ENCODE assay signal across 16 cellular contexts in the genomic region with DNA sequence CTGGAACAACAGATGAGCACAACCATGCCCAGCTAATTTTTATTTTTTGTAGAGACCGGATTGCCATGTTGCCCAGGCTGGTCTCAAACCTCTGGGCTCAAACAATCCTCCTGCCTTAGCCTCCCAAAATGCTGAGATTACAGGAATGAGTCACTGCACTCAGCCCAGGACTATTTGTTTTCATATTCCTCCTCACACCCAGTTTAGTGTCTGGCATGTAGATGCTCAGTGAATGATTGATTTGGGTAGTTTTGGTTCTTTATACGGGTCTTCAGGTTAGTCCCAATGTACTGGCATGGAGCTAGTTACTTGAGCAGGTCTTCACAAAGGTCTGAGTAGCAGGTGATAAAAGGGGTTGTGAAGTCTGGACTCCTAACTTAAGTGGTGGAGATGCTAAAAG. TPM values are rescaled to one million over a fixed set of nuclear protein-coding genes. Genes with fewer than 3 reads are reported as not detected.
DNase-seq lines count a peak whose midpoint lies in the region; ATAC-seq and TF ChIP-seq lines count a peak whose summit lies in the region.
"Had no signal": no experiment of that assay in that cellular context is flagged by ENCODE, and none has a peak within 500 bp of the region (broad histone marks: within the 10 kb centered on the region; RNA-seq: fewer than 3 reads in every experiment).

No MANE protein-coding gene starts in this region.

- POLR2A ChIA-PET in RWPE1 (lab: Yijun Ruan, JAX; ENCODE audit: low non-redundant PET): no interaction called here

- CTCF ChIA-PET in RWPE1 (lab: Yijun Ruan, JAX): interaction anchor here (1.1 kb wide), 1 partner anchor 38 kb away, joined by 3 read pairs; no protein-coding TSS in a partner anchor

- no peak for TF ChIP-seq CTCF in RWPE1 (conservative IDR thresholded peaks at IDR 0.05; ENCODE audit: low read depth)

- no peak for ATAC-seq in activated naive CD8-positive, alpha-beta T cell treated with anti-CD3 and anti-CD28 coated beads, Interleukin-2, amount 50 U/mL, for 24 hours
- peak; percentile 15 for ATAC-seq in left colon

- no peaks in the 10 kb centered on the region for H3K9me3 Mint-ChIP-seq in activated naive CD8-positive, alpha-beta T cell treated with anti-CD3 and anti-CD28 coated beads, Interleukin-2, amount 50 U/mL, for 24 hours
- H3K9me3 Mint-ChIP-seq in activated naive CD8-positive, alpha-beta T cell treated with anti-CD3 and anti-CD28 coated beads for 36 hours: no peaks in the 10 kb centered on the region

- H3K4me3 Mint-ChIP-seq in activated naive CD8-positive, alpha-beta T cell treated with anti-CD3 and anti-CD28 coated beads, Interleukin-2, amount 50 U/mL, for 24 hours: no peak overlapping the region
- H3K4me3 Mint-ChIP-seq in activated naive CD8-positive, alpha-beta T cell treated with anti-CD3 and anti-CD28 coated beads for 36 hours: no peak overlapping the region
- H3K4me3 Mint-ChIP-seq: B cell had no signal

- peaks cover 11% of the 10 kb centered on the region for H3K4me1 Mint-ChIP-seq in activated naive CD8-positive, alpha-beta T cell treated with anti-CD3 and anti-CD28 coated beads, Interleukin-2, amount 50 U/mL, for 24 hours
- H3K4me1 Mint-ChIP-seq in activated naive CD8-positive, alpha-beta T cell treated with anti-CD3 and anti-CD28 coated beads for 36 hours: peaks cover 17% of the 10 kb centered on the region

- H3K36me3 Mint-ChIP-seq in activated naive CD8-positive, alpha-beta T cell treated with anti-CD3 and anti-CD28 coated beads, Interleukin-2, amount 50 U/mL, for 24 hours (ENCODE audit: low read depth): peaks cover 41% of the 10 kb centered on the region
- peaks cover 22% of the 10 kb centered on the region for H3K36me3 Mint-ChIP-seq in activated naive CD8-positive, alpha-beta T cell treated with anti-CD3 and anti-CD28 coated beads for 36 hours

- intact Hi-C loops in left colon (cut with DNase I, micrococcal nuclease): no loop called here

- DNase-seq in activated naive CD8-positive, alpha-beta T cell treated with anti-CD3 and anti-CD28 coated beads, Interleukin-2, amount 50 U/mL, for 24 hours: no peak
- no peak for DNase-seq in activated naive CD8-positive, alpha-beta T cell treated with anti-CD3 and anti-CD28 coated beads for 36 hours
- no peak for DNase-seq in RWPE1 (ENCODE audit: low spot score)
- no peak for DNase-seq in left colon
- DNase-seq in middle frontal gyrus (ENCODE audit: extremely low spot score, low spot score): no peak
- DNase-seq in epidermal melanocyte (ENCODE audit: insufficient read length, low spot score): no peak
- DNase-seq: CD4-positive, CD25-positive, alpha-beta regulatory T cell; EL; GOT3; NCI-H1048; NCI-H146; NCI-H2081; NCI-H748 treated with DMSO at 0.1 percent for 48 hours had no signal

- no peaks in the 10 kb centered on the region for H3K27me3 Mint-ChIP-seq in activated naive CD8-positive, alpha-beta T cell treated with anti-CD3 and anti-CD28 coated beads, Interleukin-2, amount 50 U/mL, for 24 hours
- no peaks in the 10 kb centered on the region for H3K27me3 Mint-ChIP-seq in activated naive CD8-positive, alpha-beta T cell treated with anti-CD3 and anti-CD28 coated beads for 36 hours
- H3K27me3 Mint-ChIP-seq: B cell; CD4-positive, CD25-positive, alpha-beta regulatory T cell had no signal

- H3K27ac ChIP-seq in RWPE1: 0 out of 2 replicates have a peak overlapping the region, but pooled peaks have one; percentile 6
- H3K27ac ChIP-seq: KMS-11, SJSA1 had no signal

- peak overlapping the region; percentile 36 for H3K27ac Mint-ChIP-seq in activated naive CD8-positive, alpha-beta T cell treated with anti-CD3 and anti-CD28 coated beads, Interleukin-2, amount 50 U/mL, for 24 hours
- no peak overlapping the region for H3K27ac Mint-ChIP-seq in activated naive CD8-positive, alpha-beta T cell treated with anti-CD3 and anti-CD28 coated beads for 36 hours
- H3K27ac Mint-ChIP-seq: B cell had no signal

RNA-seq across cellular contexts. Expression of gene EIF2B4, which starts 6.2 kb away (rescaled TPM):
- 10 to 100 TPM; 41.2 to 43.6 TPM for total RNA-seq in activated naive CD8-positive, alpha-beta T cell treated with anti-CD3 and anti-CD28 coated beads for 36 hours
- 10 to 100 TPM; 33.2 to 36.6 TPM for total RNA-seq in left colon

RNA-seq across cellular contexts. Expression of gene SNX17, which starts 6.5 kb away (rescaled TPM):
- total RNA-seq in activated naive CD8-positive, alpha-beta T cell treated with anti-CD3 and anti-CD28 coated beads for 36 hours: 10 to 100 TPM; 88.1 to 96.0 TPM
- total RNA-seq in left colon: 10 to 100 TPM; 85.2 to 85.5 TPM

RNA-seq across cellular contexts. Expression of gene GTF3C2, which starts 7.4 kb away (rescaled TPM):
- total RNA-seq in activated naive CD8-positive, alpha-beta T cell treated with anti-CD3 and anti-CD28 coated beads for 36 hours: 10 to 100 TPM; 77.4 to 83.9 TPM
- total RNA-seq in left colon: 10 to 100 TPM; 50.6 to 62.5 TPM

RNA-seq across cellular contexts. Expression of gene ZNF513, which starts 16.6 kb away (rescaled TPM):
- total RNA-seq in activated naive CD8-positive, alpha-beta T cell treated with anti-CD3 and anti-CD28 coated beads for 36 hours: 1 to 10 TPM; 8.3 to 9.9 TPM
- total RNA-seq in left colon: 10 to 100 TPM; 24.9 to 27.4 TPM

RNA-seq across cellular contexts. Expression of gene MPV17, which starts 41.0 kb away (rescaled TPM):
- total RNA-seq in activated naive CD8-positive, alpha-beta T cell treated with anti-CD3 and anti-CD28 coated beads for 36 hours: 10 to 100 TPM; 84.4 to 87.8 TPM
- total RNA-seq in left colon: 10 to 100 TPM; 26.6 to 32.4 TPM
